Comparison of ENCODE assay signal across 8 cellular contexts in genomic region chr14:95098984-95099599, GRCh38. TPM values are rescaled to one million over a fixed set of nuclear protein-coding genes. Genes with fewer than 3 reads are reported as not detected.
DNase-seq lines count a peak whose midpoint lies in the region; ATAC-seq and FAIRE-seq lines count a peak whose summit lies in the region.

No MANE protein-coding gene starts in this region.

- H3K4me1 Mint-ChIP-seq in activated T-cell treated with anti-CD3 and anti-CD28 coated beads, Interleukin-2, amount 50 U/mL, for 4 hours (ENCODE audit: low read depth) = peaks cover 26% of the 10 kb centered on the region

- peak; percentile 18 for FAIRE-seq in GM19239 (lab: Jason Lieb, UNC)

- ATAC-seq in activated T-cell treated with anti-CD3 and anti-CD28 coated beads, Interleukin-2, amount 50 U/mL, for 4 hours = no peak
- ATAC-seq in GM18907 (IDR thresholded peaks at IDR 0.05; ENCODE audit: unreplicated experiment) = no peak
- ATAC-seq in GM18498 (IDR thresholded peaks at IDR 0.05; ENCODE audit: unreplicated experiment) = no peak

- intact Hi-C loops in posterior vena cava (cut with DNase I) = no loop called here

- no peaks in the 10 kb centered on the region for H3K9me3 Mint-ChIP-seq in activated T-cell treated with anti-CD3 and anti-CD28 coated beads, Interleukin-2, amount 50 U/mL, for 4 hours

- peaks cover 54% of the 10 kb centered on the region for H3K36me3 Mint-ChIP-seq in activated T-cell treated with anti-CD3 and anti-CD28 coated beads, Interleukin-2, amount 50 U/mL, for 4 hours (ENCODE audit: insufficient read depth)

- DNase-seq in AML-193 (lab: John Stamatoyannopoulos, UW) (peak; percentile 11 to 21), GM19239 (ENCODE audit: insufficient read length, low spot score) (no peak), NCI-H524 treated with DMSO at 0.1 percent for 48 hours (lab: John Stamatoyannopoulos, UW) (peak; percentile 44), glomerular visceral epithelial cell (ENCODE audit: extremely low spot score) (peak; percentile 30), posterior vena cava (ENCODE audit: low spot score) (peak; percentile 87)
- DNase-seq in activated T-cell treated with anti-CD3 and anti-CD28 coated beads, Interleukin-2, amount 50 U/mL, for 4 hours = peak; percentile 10

- no peaks in the 10 kb centered on the region for H3K27me3 Mint-ChIP-seq in activated T-cell treated with anti-CD3 and anti-CD28 coated beads, Interleukin-2, amount 50 U/mL, for 4 hours (ENCODE audit: low read depth)

- no peak overlapping the region for H3K4me3 Mint-ChIP-seq in activated T-cell treated with anti-CD3 and anti-CD28 coated beads, Interleukin-2, amount 50 U/mL, for 4 hours

RNA-seq across cellular contexts. Expression of gene DICER1, which starts 58.2 kb away (rescaled TPM):
- 10 to 100 TPM; 43.7 to 49.7 (median 46.2) TPM for total RNA-seq in activated T-cell treated with anti-CD3 and anti-CD28 coated beads, Interleukin-2, amount 50 U/mL, for 4 hours
- 10 to 100 TPM; 52.4 to 52.5 TPM for total RNA-seq in posterior vena cava
